Comparison of ENCODE assay signal across 23 cellular contexts in genomic region chr16:79950932-79951719, GRCh38.
DNase-seq lines count a peak whose midpoint lies in the region; ATAC-seq, FAIRE-seq and TF ChIP-seq lines count a peak whose summit lies in the region.
"Had no signal": no experiment of that assay in that cellular context is flagged by ENCODE, and none has a peak within 500 bp of the region (broad histone marks: within the 10 kb centered on the region; RNA-seq: fewer than 3 reads in every experiment).

No MANE protein-coding gene starts in this region.

- no peaks in the 10 kb centered on the region for H3K9me1 ChIP-seq in K562 (ENCODE audit: control insufficient read depth, insufficient read depth, low read length)

- H2AFZ ChIP-seq in HepG2 (ENCODE audit: low read length) (no peak overlapping the region), K562 (ENCODE audit: low read depth, low read length) (peak overlapping the region; percentile 18; the same call in 1 of the 2 replicates), SK-N-SH (ENCODE audit: low read depth) (no peak overlapping the region)

- H3K27me3 ChIP-seq in liver (ENCODE audit: control insufficient read depth in 4 of 4, insufficient read depth in 4 of 4, low read length in 3 of 4) (no peaks in the 10 kb centered on the region), HepG2 (ENCODE audit: control insufficient read depth in 1 of 2, insufficient read depth in 2 of 2, low read length in 2 of 2) (no peaks in the 10 kb centered on the region), K562 (ENCODE audit: control insufficient read depth in 2 of 2, insufficient read depth in 2 of 2, low read length in 2 of 2) (no peaks in the 10 kb centered on the region), right lobe of liver (no peaks in the 10 kb centered on the region), upper lobe of right lung (no peaks in the 10 kb centered on the region), SK-N-SH (ENCODE audit: insufficient read depth) (no peaks in the 10 kb centered on the region), ascending aorta (no peaks in the 10 kb centered on the region)

- intact Hi-C loops in HepG2 (cut with micrococcal nuclease; ENCODE audit: unreplicated experiment), result no loop called here
- intact Hi-C loops in K562 (cut with micrococcal nuclease), result no loop called here
- intact Hi-C loops in right lobe of liver (cut with DNase I), result no loop called here
- intact Hi-C loops in upper lobe of right lung (cut with DNase I), result no loop called here
- intact Hi-C loops in ascending aorta (cut with DNase I), result no loop called here

- no peaks in the 10 kb centered on the region for H3K79me2 ChIP-seq in HepG2 (ENCODE audit: insufficient read depth, low read length)
- no peaks in the 10 kb centered on the region for H3K79me2 ChIP-seq in K562 (ENCODE audit: control insufficient read depth, insufficient read depth, low read length)
- H3K79me2 ChIP-seq in SK-N-SH (ENCODE audit: insufficient read depth), result no peaks in the 10 kb centered on the region

- BruUV-seq in HepG2 (replicated peaks; lab: Mats Ljungman, UMichigan) (no TSS peak), K562 (replicated peaks; lab: Mats Ljungman, UMichigan) (no TSS peak)

- CTCF ChIA-PET in HepG2 (lab: Yijun Ruan, JAX; ENCODE audit: low intra/inter-chr PET ratio, low total read pairs) (no interaction called here), K562 (lab: Yijun Ruan, JAX; ENCODE audit: low intra/inter-chr PET ratio) (no interaction called here), SK-N-SH (lab: Yijun Ruan, JAX) (no interaction called here)

- TF ChIP-seq RAD21 in liver (IDR thresholded peaks at IDR 0.05) (no peak), HepG2 (CRISPR knock-in tag; IDR thresholded peaks at IDR 0.05) (no peak), K562 (CRISPR knock-in tag; conservative IDR thresholded peaks at IDR 0.05 in 1 of 2, IDR thresholded peaks at IDR 0.05 in 1 of 2) (peak; percentile 14 to 31; a peak in 2 of 4 replicates), SK-N-SH (IDR thresholded peaks at IDR 0.05; ENCODE audit: low read length) (no peak)

- no peak for TF ChIP-seq POLR2A in HepG2 (IDR thresholded peaks at IDR 0.05; ENCODE audit: insufficient read depth in 1 of 2, low read depth in 2 of 2, low read length in 2 of 2)
- TF ChIP-seq POLR2A in K562 (conservative IDR thresholded peaks at IDR 0.05), result no peak
- TF ChIP-seq POLR2A in right lobe of liver (IDR thresholded peaks at IDR 0.05), result no peak

- in situ Hi-C loops in HepG2 (cut with HindIII; ENCODE audit: extremely low pct_ligation_motif_present, low pct_unique_long_range_greater_than_20kb) (no loop called here), K562 (cut with MboI) (no loop called here)

- H3K27ac ChIP-seq in liver (ENCODE audit: low read depth in 1 of 2, low read length in 2 of 2), result no peak overlapping the region
- no peak overlapping the region for H3K27ac ChIP-seq in HepG2 (ENCODE audit: extremely low read length, insufficient read depth, low read length)
- H3K27ac ChIP-seq in K562 (ENCODE audit: extremely low read depth, low read depth, low read length), result no peak overlapping the region
- H3K27ac ChIP-seq in right lobe of liver, result no peak overlapping the region
- no peak overlapping the region for H3K27ac ChIP-seq in upper lobe of right lung
- no peak overlapping the region for H3K27ac ChIP-seq in SK-N-SH (ENCODE audit: low read depth in 2 of 2, low read length in 1 of 2)
- H3K27ac ChIP-seq in ascending aorta, result no peak overlapping the region
- H3K27ac ChIP-seq: C4-2B, SJSA1 had no signal

- TF ChIP-seq CTCF in liver (IDR thresholded peaks at IDR 0.05; ENCODE audit: low read depth, low read length, missing input control), result no peak
- no peak for TF ChIP-seq CTCF in HepG2 (CRISPR knock-in tag; IDR thresholded peaks at IDR 0.05)
- TF ChIP-seq CTCF in K562 (IDR thresholded peaks at IDR 0.05 in 2 of 3, conservative IDR thresholded peaks at IDR 0.05 in 1 of 3; ENCODE audit: insufficient read depth in 2 of 3, low read depth in 1 of 3, low read length in 3 of 3), result no peak
- no peak for TF ChIP-seq CTCF in right lobe of liver (IDR thresholded peaks at IDR 0.05)
- no peak for TF ChIP-seq CTCF in upper lobe of right lung (IDR thresholded peaks at IDR 0.05)
- no peak for TF ChIP-seq CTCF in SK-N-SH (IDR thresholded peaks at IDR 0.05)
- no peak for TF ChIP-seq CTCF in ascending aorta (IDR thresholded peaks at IDR 0.05)

- ATAC-seq in HepG2 (no peak), K562 (peak; percentile 63), right lobe of liver (peak; percentile 41 to 73 (median 60)), upper lobe of right lung (peak; percentile 25)
- ATAC-seq: Panc1 had no signal

- H3K4me1 ChIP-seq in liver (ENCODE audit: control insufficient read depth in 4 of 4, insufficient read depth in 4 of 4, low read length in 3 of 4), result peaks cover 0 to 3% (median 1%) of the 10 kb centered on the region in 4 donors
- no peaks in the 10 kb centered on the region for H3K4me1 ChIP-seq in HepG2 (ENCODE audit: insufficient read depth, low read length)
- H3K4me1 ChIP-seq in K562 (replicated peaks in 1 of 2; ENCODE audit: control insufficient read depth in 2 of 2, insufficient read depth in 2 of 2, low read length in 2 of 2), result peaks cover 0 to 13% of the 10 kb centered on the region in 2 experiments; a peak in 3 of 5 replicates
- peaks cover 0 to 4% (median 0%) of the 10 kb centered on the region in 4 donors for H3K4me1 ChIP-seq in right lobe of liver
- no peaks in the 10 kb centered on the region for H3K4me1 ChIP-seq in upper lobe of right lung
- H3K4me1 ChIP-seq in SK-N-SH (ENCODE audit: control insufficient read depth in 1 of 2, insufficient read depth in 2 of 2, low read depth in 1 of 2, low read length in 1 of 2), result no peaks in the 10 kb centered on the region
- no peaks in the 10 kb centered on the region for H3K4me1 ChIP-seq in ascending aorta
- H3K4me1 ChIP-seq: SJSA1 had no signal

- H3K4me2 ChIP-seq in HepG2 (ENCODE audit: low read depth, low read length) (no peak overlapping the region), K562 (ENCODE audit: insufficient read depth, low read length) (peak overlapping the region; percentile 3; the same call in 1 of the 2 replicates), SK-N-SH (no peak overlapping the region)

- H3K36me3 ChIP-seq in liver (ENCODE audit: control insufficient read depth in 4 of 4, insufficient read depth in 3 of 4, low read depth in 1 of 4, low read length in 3 of 4) (no peaks in the 10 kb centered on the region), HepG2 (replicated peaks in 1 of 2; ENCODE audit: control insufficient read depth in 1 of 2, insufficient read depth in 2 of 2, low read length in 2 of 2) (no peaks in the 10 kb centered on the region), K562 (ENCODE audit: control insufficient read depth, insufficient read depth, low read length) (no peaks in the 10 kb centered on the region), right lobe of liver (no peaks in the 10 kb centered on the region), upper lobe of right lung (no peaks in the 10 kb centered on the region), SK-N-SH (replicated peaks in 1 of 2; ENCODE audit: control insufficient read depth in 1 of 2, insufficient read depth in 2 of 2, low read length in 1 of 2) (no peaks in the 10 kb centered on the region), ascending aorta (no peaks in the 10 kb centered on the region)
- H3K36me3 ChIP-seq: SJSA1 had no signal

- TF ChIP-seq EP300 in HepG2 (IDR thresholded peaks at IDR 0.05; ENCODE audit: low read depth in 2 of 2, low read length in 2 of 2) (no peak), HepG2 (CRISPR knock-in tag; IDR thresholded peaks at IDR 0.05; ENCODE audit: borderline replicate concordance) (no peak), K562 (IDR thresholded peaks at IDR 0.05; ENCODE audit: low read length) (peak; percentile 63), SK-N-SH (IDR thresholded peaks at IDR 0.05; ENCODE audit: borderline replicate concordance in 1 of 2, low read depth in 1 of 2, low read length in 1 of 2) (no peak)

- H4K20me1 ChIP-seq in HepG2 (ENCODE audit: insufficient read depth, low read length) (no peaks in the 10 kb centered on the region), K562 (replicated peaks; ENCODE audit: control insufficient read depth, insufficient read depth, low read length) (no peaks in the 10 kb centered on the region), SK-N-SH (ENCODE audit: insufficient read depth) (no peaks in the 10 kb centered on the region)

- H3K9me2 ChIP-seq in SK-N-SH, result no peaks in the 10 kb centered on the region

- no peak overlapping the region for H3K4me3 ChIP-seq in liver (ENCODE audit: low read depth in 1 of 3, low read length in 3 of 3)
- H3K4me3 ChIP-seq in HepG2 (replicated peaks in 1 of 3; ENCODE audit: insufficient read depth in 1 of 3, low read depth in 2 of 3, low read length in 3 of 3), result no peak overlapping the region
- H3K4me3 ChIP-seq in K562, result no peak overlapping the region
- no peak overlapping the region for H3K4me3 ChIP-seq in right lobe of liver
- H3K4me3 ChIP-seq in upper lobe of right lung, result no peak overlapping the region
- no peak overlapping the region for H3K4me3 ChIP-seq in SK-N-SH (ENCODE audit: low read depth in 2 of 2, low read length in 1 of 2)
- H3K4me3 ChIP-seq in ascending aorta, result no peak overlapping the region
- H3K4me3 ChIP-seq: SJSA1 had no signal

- POLR2A ChIA-PET in HepG2 (lab: Yijun Ruan, JAX) (no interaction called here), K562 (lab: Yijun Ruan, JAX) (interaction anchor here (0.6 to 1.5 kb wide), 7 partner anchors 11 to 349 kb away, joined by 3 to 9 read pairs (median 3); no protein-coding TSS in a partner anchor), SK-N-SH (lab: Yijun Ruan, JAX) (no interaction called here)

- FAIRE-seq in HepG2 (lab: Jason Lieb, UNC), result no peak
- no peak for FAIRE-seq in K562 (lab: Jason Lieb, UNC)
- FAIRE-seq: A204.1 had no signal

- DNase-seq in HepG2 (ENCODE audit: low spot score) (no peak), K562 (ENCODE audit: extremely low read depth in 1 of 4, low spot score in 3 of 4) (peak in 1 of 4 experiments; percentile 56), right lobe of liver (no peak), upper lobe of right lung (no peak), SK-N-SH (no peak), HCEC 1CT (no peak), ascending aorta (ENCODE audit: low spot score in 2 of 2) (no peak)
- DNase-seq: DMS53; H7; HFFc6; MM.1S; NCI-H1048; NCI-H1417 treated with DMSO at 0.1 percent for 48 hours; NCI-H187; NCI-H226; NCI-H510A treated with DMSO at 0.1 percent for 48 hours; NCI-H774; NK-92 treated with Interleukin-12 subunit alpha and Interleukin-12 subunit beta, amount 100 ng/mL, for 24 hours had no signal

- no peaks in the 10 kb centered on the region for H3F3A ChIP-seq in SK-N-SH (replicated peaks; ENCODE audit: insufficient read depth)

- H3K9ac ChIP-seq in liver (ENCODE audit: low read depth in 1 of 2, low read length in 2 of 2) (no peak overlapping the region), HepG2 (ENCODE audit: insufficient read depth, low read depth, low read length) (no peak overlapping the region), K562 (ENCODE audit: insufficient read depth in 1 of 2, low read depth in 2 of 2, low read length in 2 of 2) (no peak overlapping the region), SK-N-SH (no peak overlapping the region)

- 65% methylated on average over 3 of the region's 3 CpGs for WGBS in liver
- 0% methylated on average over 3 of the region's 3 CpGs for WGBS in HepG2 (ENCODE audit: low lambda C conversion rate)
- WGBS in K562 (ENCODE audit: insufficient coverage, low coverage, missing lambda C conversion rate), result 4% methylated on average over 3 of the region's 3 CpGs
- 35% methylated on average over 3 of the region's 3 CpGs for WGBS in right lobe of liver (ENCODE audit: insufficient coverage, low coverage, low lambda C conversion rate, missing lambda C conversion rate)
- WGBS in SK-N-SH (ENCODE audit: low lambda C conversion rate), result 5% methylated on average over 3 of the region's 3 CpGs

- no peaks in the 10 kb centered on the region for H3K9me3 ChIP-seq in liver (ENCODE audit: control insufficient read depth in 4 of 4, low read length in 3 of 4)
- H3K9me3 ChIP-seq in HepG2 (ENCODE audit: low read length), result 0 out of 2 replicates have a peak, but pooled peaks cover 5% of the 10 kb centered on the region
- no peaks in the 10 kb centered on the region for H3K9me3 ChIP-seq in K562 (replicated peaks; ENCODE audit: control insufficient read depth, insufficient read depth, low read depth, low read length)
- H3K9me3 ChIP-seq in right lobe of liver, result no peaks in the 10 kb centered on the region
- no peaks in the 10 kb centered on the region for H3K9me3 ChIP-seq in upper lobe of right lung
- H3K9me3 ChIP-seq in SK-N-SH, result no peaks in the 10 kb centered on the region; the same call in 1 of the 2 replicates
- H3K9me3 ChIP-seq in ascending aorta, result no peaks in the 10 kb centered on the region
- H3K9me3 ChIP-seq: SJSA1 had no signal
